Comparison of ENCODE assay signal across 8 cellular contexts in genomic region chr2:225040862-225041209, GRCh38. TPM values are rescaled to one million over a fixed set of nuclear protein-coding genes. Genes with fewer than 3 reads are reported as not detected.
DNase-seq lines count a peak whose midpoint lies in the region; ATAC-seq and TF ChIP-seq lines count a peak whose summit lies in the region.

No MANE protein-coding gene starts in this region.

- H3K27me3 Mint-ChIP-seq in activated CD4-positive, alpha-beta memory T cell treated with anti-CD3 and anti-CD28 coated beads, Interleukin-2, amount 10 ng/mL, durations not matched to agents 7 days and 5 days, result peaks cover 26% of the 10 kb centered on the region

- intact Hi-C loops in psoas muscle (cut with DNase I), result no loop called here

- peak overlapping the region; percentile 67 for H3K4me3 ChIP-seq in fibroblast of mammary gland (ENCODE audit: control insufficient read depth, low read depth, low read length)
- peak overlapping the region; percentile 77 for H3K4me3 ChIP-seq in psoas muscle

- no peaks in the 10 kb centered on the region for H3K36me3 ChIP-seq in psoas muscle (ENCODE audit: insufficient read depth in 1 of 2, low read depth in 1 of 2)

- no peak overlapping the region for H3K27ac ChIP-seq in psoas muscle

- peaks cover 5% of the 10 kb centered on the region for H3K4me1 ChIP-seq in psoas muscle

- H3K4me1 Mint-ChIP-seq in activated CD4-positive, alpha-beta memory T cell treated with anti-CD3 and anti-CD28 coated beads, Interleukin-2, amount 10 ng/mL, durations not matched to agents 7 days and 5 days, result peaks cover 60% of the 10 kb centered on the region

- H3K27ac Mint-ChIP-seq in activated CD4-positive, alpha-beta memory T cell treated with anti-CD3 and anti-CD28 coated beads, Interleukin-2, amount 10 ng/mL, durations not matched to agents 7 days and 5 days, result peak overlapping the region; percentile 98

- 5 to 14% (median 6%) methylated on average over 9 of the region's 9 CpGs for WGBS in psoas muscle, 3 donors

- peaks cover 0 to 9% (median 4%) of the 10 kb centered on the region in 3 donors for H3K27me3 ChIP-seq in psoas muscle (ENCODE audit: insufficient read depth in 3 of 3, low read length in 2 of 3)

- H3K36me3 Mint-ChIP-seq in activated CD4-positive, alpha-beta memory T cell treated with anti-CD3 and anti-CD28 coated beads, Interleukin-2, amount 10 ng/mL, durations not matched to agents 7 days and 5 days (ENCODE audit: low read depth), result peaks cover 41% of the 10 kb centered on the region

- H3K4me3 Mint-ChIP-seq in activated CD4-positive, alpha-beta memory T cell treated with anti-CD3 and anti-CD28 coated beads, Interleukin-2, amount 10 ng/mL, durations not matched to agents 7 days and 5 days, result peak overlapping the region; percentile 99

- H3K9me3 Mint-ChIP-seq in activated CD4-positive, alpha-beta memory T cell treated with anti-CD3 and anti-CD28 coated beads, Interleukin-2, amount 10 ng/mL, durations not matched to agents 7 days and 5 days, result no peaks in the 10 kb centered on the region

- CTCF ChIA-PET in activated CD4-positive, alpha-beta memory T cell treated with anti-CD3 and anti-CD28 coated beads, Interleukin-2, amount 10 ng/mL, durations not matched to agents 7 days and 5 days (lab: Charles Lee), result interaction anchor here (1.1 to 4.8 kb wide), 3 partner anchors 11 to 37 kb away, joined by 3 to 23 read pairs (median 4); no protein-coding TSS in a partner anchor

- ATAC-seq in HG03280 (IDR thresholded peaks at IDR 0.05; ENCODE audit: unreplicated experiment) (peak; percentile 26), psoas muscle (peak in 3 of 4 donors; percentile 34 to 64 (median 58))

- POLR2A ChIA-PET in activated CD4-positive, alpha-beta memory T cell treated with anti-CD3 and anti-CD28 coated beads, Interleukin-2, amount 10 ng/mL, durations not matched to agents 7 days and 5 days (lab: Charles Lee), result interaction anchor here (0.9 to 6.9 kb wide), 12 partner anchors 10 to 118 kb away, joined by 3 to 113 read pairs (median 10); no protein-coding TSS in a partner anchor

- DNase-seq in activated gamma-delta T cell treated with Interleukin-2 at 50 U/mL for 16 hours (peak; percentile 33), activated gamma-delta T cell (lab: John Stamatoyannopoulos, UW) (no peak), fibroblast of mammary gland (ENCODE audit: low read depth) (peak; percentile 33), psoas muscle (no peak), NCI-H146 (lab: John Stamatoyannopoulos, UW) (no peak), NCI-H510A treated with DMSO at 0.1 percent for 48 hours (lab: John Stamatoyannopoulos, UW) (no peak)
- DNase-seq in activated CD4-positive, alpha-beta memory T cell treated with anti-CD3 and anti-CD28 coated beads, Interleukin-2, amount 10 ng/mL, durations not matched to agents 7 days and 5 days, result peak; percentile 51

- TF ChIP-seq CTCF in fibroblast of mammary gland (conservative IDR thresholded peaks at IDR 0.05; ENCODE audit: control insufficient read depth, insufficient read depth, low read depth, low read length) (no peak), psoas muscle (IDR thresholded peaks at IDR 0.05) (no peak)

- H3K9me3 ChIP-seq in psoas muscle, result no peaks in the 10 kb centered on the region

RNA-seq across cellular contexts. Expression of gene DOCK10, which starts 1.4 kb away (rescaled TPM):
- total RNA-seq in activated CD4-positive, alpha-beta memory T cell treated with anti-CD3 and anti-CD28 coated beads, Interleukin-2, amount 10 ng/mL, durations not matched to agents 7 days and 5 days, result 100 to 1,000 TPM; 223 to 239 TPM
- 1 to 10 TPM in 3 of 4 donors, under 1 TPM in 1; 0.54 to 4.4 (median 2.7) TPM for total RNA-seq in psoas muscle
- polyA plus RNA-seq in psoas muscle, result 1 to 10 TPM in 1 of 3 donors, under 1 TPM in 2; 0.17 to 1.0 (median 0.32) TPM

Comparison
In these comparisons a context has a peak if more than half of its experiments do, and no peak if none do; other contexts are left out.
1. DNase-seq: peak in activated gamma-delta T cell treated with Interleukin-2 at 50 U/mL for 16 hours (single experiment), activated CD4-positive, alpha-beta memory T cell treated with anti-CD3 and anti-CD28 coated beads, Interleukin-2, amount 10 ng/mL, durations not matched to agents 7 days and 5 days (single experiment) and fibroblast of mammary gland (single experiment); none in activated gamma-delta T cell (single experiment), psoas muscle (0 of 2), NCI-H146 (single experiment) and NCI-H510A treated with DMSO at 0.1 percent for 48 hours (single experiment).
2. RNA of gene DOCK10, which starts 1.4 kb away (total RNA-seq): 223 to 239 TPM in activated CD4-positive, alpha-beta memory T cell treated with anti-CD3 and anti-CD28 coated beads, Interleukin-2, amount 10 ng/mL, durations not matched to agents 7 days and 5 days; 0.54 to 4.4 TPM in psoas muscle; every median in the first group is over 10 times any median in the second.